ENCODE assay signal across 12 cellular contexts in genomic region chr12:75960086-75960910, GRCh38.
DNase-seq lines count a peak whose midpoint lies in the region; ATAC-seq and TF ChIP-seq lines count a peak whose summit lies in the region.
"Had no signal": no experiment of that assay in that cellular context is flagged by ENCODE, and none has a peak within 500 bp of the region (broad histone marks: within the 10 kb centered on the region; RNA-seq: fewer than 3 reads in every experiment).

No MANE protein-coding gene starts in this region.

- DNase-seq in mammary epithelial cell (no peak), breast epithelium (ENCODE audit: low spot score in 2 of 2) (no peak), LoVo (ENCODE audit: low spot score) (peak; percentile 95), choroid plexus epithelial cell (ENCODE audit: low read depth) (peak; percentile 13), glomerular visceral epithelial cell (ENCODE audit: extremely low spot score) (no peak), NOMO-1 treated with dmso at 0.1 percent for 144 hours (lab: John Stamatoyannopoulos, UW; ENCODE audit: unreplicated experiment) (no peak), Right ventricle myocardium superior (no peak)
- DNase-seq in activated CD4-positive, alpha-beta T cell treated with anti-CD3 and anti-CD28 coated beads, Interleukin-2, amount 10 ng/mL, durations not matched to agents 7 days and 5 days: no peak
- DNase-seq: central memory CD4-positive, alpha-beta T cell; heart right ventricle; psoas muscle had no signal

- H3K27ac ChIP-seq in mammary epithelial cell (ENCODE audit: insufficient read depth, low read depth, low read length) (no peak overlapping the region), breast epithelium (no peak overlapping the region)
- H3K27ac ChIP-seq: heart right ventricle, psoas muscle had no signal

- 27% methylated on average over 6 of the region's 6 CpGs for WGBS in mammary epithelial cell (ENCODE audit: low coverage, missing lambda C conversion rate)

- H3K4me3 ChIP-seq in mammary epithelial cell (replicated peaks in 1 of 3; ENCODE audit: insufficient read depth in 1 of 3, low read depth in 2 of 3, low read length in 3 of 3) (no peak overlapping the region), breast epithelium (no peak overlapping the region), choroid plexus epithelial cell (ENCODE audit: low read depth, low read length) (no peak overlapping the region)
- H3K4me3 ChIP-seq: heart right ventricle, psoas muscle had no signal

- no peaks in the 10 kb centered on the region for H3K36me3 Mint-ChIP-seq in activated CD4-positive, alpha-beta T cell treated with anti-CD3 and anti-CD28 coated beads, Interleukin-2, amount 10 ng/mL, durations not matched to agents 7 days and 5 days (ENCODE audit: low read depth)
- H3K36me3 Mint-ChIP-seq: stimulated activated effector memory CD8-positive, alpha-beta T cell treated with anti-CD3 and anti-CD28 coated beads, Interleukin-12 subunit alpha, Interleukin-12 subunit beta, amount 100 ng/mL, for 72 hours had no signal

- BruUV-seq in mammary epithelial cell (replicated peaks; lab: Mats Ljungman, UMichigan): no TSS peak

- H3K27me3 ChIP-seq in mammary epithelial cell (ENCODE audit: insufficient read depth, low read length) (no peaks in the 10 kb centered on the region), breast epithelium (no peaks in the 10 kb centered on the region)
- H3K27me3 ChIP-seq: heart right ventricle had no signal

- no peak for TF ChIP-seq POLR2A in breast epithelium (IDR thresholded peaks at IDR 0.05)

- dilution Hi-C loops in mammary epithelial cell (cut with HindIII; ENCODE audit: low sequenced_read_pairs): no loop called here

- no peaks in the 10 kb centered on the region for H3K27me3 Mint-ChIP-seq in activated CD4-positive, alpha-beta T cell treated with anti-CD3 and anti-CD28 coated beads, Interleukin-2, amount 10 ng/mL, durations not matched to agents 7 days and 5 days

- peaks cover 29% of the 10 kb centered on the region for H3K4me1 Mint-ChIP-seq in activated CD4-positive, alpha-beta T cell treated with anti-CD3 and anti-CD28 coated beads, Interleukin-2, amount 10 ng/mL, durations not matched to agents 7 days and 5 days

- H3K4me1 ChIP-seq in mammary epithelial cell (ENCODE audit: insufficient read depth, low read length): peaks cover 12% of the 10 kb centered on the region
- no peaks in the 10 kb centered on the region for H3K4me1 ChIP-seq in breast epithelium
- H3K4me1 ChIP-seq: psoas muscle had no signal

- TF ChIP-seq CTCF in mammary epithelial cell (conservative IDR thresholded peaks at IDR 0.05 in 1 of 2, IDR thresholded peaks at IDR 0.05 in 1 of 2; ENCODE audit: extremely low read depth in 1 of 2, insufficient read depth in 1 of 2, low read depth in 1 of 2, low read length in 2 of 2): no peak
- no peak for TF ChIP-seq CTCF in breast epithelium (IDR thresholded peaks at IDR 0.05)
- no peak for TF ChIP-seq CTCF in choroid plexus epithelial cell (conservative IDR thresholded peaks at IDR 0.05; ENCODE audit: low read depth, low read length)

- no peak overlapping the region for H3K4me3 Mint-ChIP-seq in activated CD4-positive, alpha-beta T cell treated with anti-CD3 and anti-CD28 coated beads, Interleukin-2, amount 10 ng/mL, durations not matched to agents 7 days and 5 days
- H3K4me3 Mint-ChIP-seq: stimulated activated effector memory CD8-positive, alpha-beta T cell treated with anti-CD3 and anti-CD28 coated beads, Interleukin-12 subunit alpha, Interleukin-12 subunit beta, amount 100 ng/mL, for 72 hours had no signal

- no peaks in the 10 kb centered on the region for H4K20me1 ChIP-seq in mammary epithelial cell (ENCODE audit: insufficient read depth, low read length)

- POLR2A ChIA-PET in activated CD4-positive, alpha-beta T cell treated with anti-CD3 and anti-CD28 coated beads, Interleukin-2, amount 10 ng/mL, durations not matched to agents 7 days and 5 days (lab: Charles Lee): no interaction called here

- no peaks in the 10 kb centered on the region for H3K79me2 ChIP-seq in mammary epithelial cell (ENCODE audit: insufficient read depth, low read length)

- intact Hi-C loops in mammary epithelial cell (cut with micrococcal nuclease): no loop called here
- intact Hi-C loops in breast epithelium (cut with DNase I; ENCODE audit: low total_unique reads): no loop called here
- intact Hi-C loops in Right ventricle myocardium superior (cut with DNase I): no loop called here

- no peak overlapping the region for H3K27ac Mint-ChIP-seq in activated CD4-positive, alpha-beta T cell treated with anti-CD3 and anti-CD28 coated beads, Interleukin-2, amount 10 ng/mL, durations not matched to agents 7 days and 5 days

- H3K9me3 ChIP-seq in mammary epithelial cell (replicated peaks; ENCODE audit: insufficient read depth, low read length): no peaks in the 10 kb centered on the region
- H3K9me3 ChIP-seq in breast epithelium: no peaks in the 10 kb centered on the region
- H3K9me3 ChIP-seq: heart right ventricle, psoas muscle had no signal

- CTCF ChIA-PET in mammary epithelial cell (lab: Charles Lee; ENCODE audit: low non-redundant PET): no interaction called here
- CTCF ChIA-PET in activated CD4-positive, alpha-beta T cell treated with anti-CD3 and anti-CD28 coated beads, Interleukin-2, amount 10 ng/mL, durations not matched to agents 7 days and 5 days (lab: Charles Lee): interaction anchor here (0.6 to 2.8 kb wide), 6 partner anchors 8 to 71 kb away, joined by 3 to 9 read pairs (median 6); partner anchors contain the start of gene PHLDA1

- H3K9ac ChIP-seq in mammary epithelial cell (ENCODE audit: insufficient read depth, low read length): no peak overlapping the region

- no peak for ATAC-seq in Right ventricle myocardium superior (ENCODE audit: poor library complexity)
- ATAC-seq: psoas muscle; stimulated activated effector memory CD8-positive, alpha-beta T cell treated with anti-CD3 and anti-CD28 coated beads, Interleukin-12 subunit alpha, Interleukin-12 subunit beta, amount 100 ng/mL, for 72 hours had no signal

- H2AFZ ChIP-seq in mammary epithelial cell (ENCODE audit: low read depth, low read length): peak overlapping the region; percentile 73

- in situ Hi-C loops in mammary epithelial cell (cut with MboI; ENCODE audit: low sequenced_read_pairs in 2 of 2): no loop called here

- no peak overlapping the region for H3K4me2 ChIP-seq in mammary epithelial cell (ENCODE audit: insufficient read depth, low read depth, low read length)

- H3K36me3 ChIP-seq in mammary epithelial cell (ENCODE audit: insufficient read depth, low read length) (no peaks in the 10 kb centered on the region), breast epithelium (no peaks in the 10 kb centered on the region)
- H3K36me3 ChIP-seq: heart right ventricle had no signal

- H3K9me3 Mint-ChIP-seq in activated CD4-positive, alpha-beta T cell treated with anti-CD3 and anti-CD28 coated beads, Interleukin-2, amount 10 ng/mL, durations not matched to agents 7 days and 5 days: peaks cover 1% of the 10 kb centered on the region
- H3K9me3 Mint-ChIP-seq: stimulated activated effector memory CD8-positive, alpha-beta T cell treated with anti-CD3 and anti-CD28 coated beads, Interleukin-12 subunit alpha, Interleukin-12 subunit beta, amount 100 ng/mL, for 72 hours had no signal

Comparison
In these comparisons a context has a peak if more than half of its experiments do, and no peak if none do; other contexts are left out.
1. DNase-seq: peak in LoVo (single experiment) and choroid plexus epithelial cell (single experiment); none in mammary epithelial cell (single experiment), breast epithelium (0 of 2), glomerular visceral epithelial cell (single experiment), NOMO-1 treated with dmso at 0.1 percent for 144 hours (single experiment), activated CD4-positive, alpha-beta T cell treated with anti-CD3 and anti-CD28 coated beads, Interleukin-2, amount 10 ng/mL, durations not matched to agents 7 days and 5 days (single experiment) and Right ventricle myocardium superior (single experiment).